ENCODE assay signal across 9 cellular contexts in the genomic region with DNA sequence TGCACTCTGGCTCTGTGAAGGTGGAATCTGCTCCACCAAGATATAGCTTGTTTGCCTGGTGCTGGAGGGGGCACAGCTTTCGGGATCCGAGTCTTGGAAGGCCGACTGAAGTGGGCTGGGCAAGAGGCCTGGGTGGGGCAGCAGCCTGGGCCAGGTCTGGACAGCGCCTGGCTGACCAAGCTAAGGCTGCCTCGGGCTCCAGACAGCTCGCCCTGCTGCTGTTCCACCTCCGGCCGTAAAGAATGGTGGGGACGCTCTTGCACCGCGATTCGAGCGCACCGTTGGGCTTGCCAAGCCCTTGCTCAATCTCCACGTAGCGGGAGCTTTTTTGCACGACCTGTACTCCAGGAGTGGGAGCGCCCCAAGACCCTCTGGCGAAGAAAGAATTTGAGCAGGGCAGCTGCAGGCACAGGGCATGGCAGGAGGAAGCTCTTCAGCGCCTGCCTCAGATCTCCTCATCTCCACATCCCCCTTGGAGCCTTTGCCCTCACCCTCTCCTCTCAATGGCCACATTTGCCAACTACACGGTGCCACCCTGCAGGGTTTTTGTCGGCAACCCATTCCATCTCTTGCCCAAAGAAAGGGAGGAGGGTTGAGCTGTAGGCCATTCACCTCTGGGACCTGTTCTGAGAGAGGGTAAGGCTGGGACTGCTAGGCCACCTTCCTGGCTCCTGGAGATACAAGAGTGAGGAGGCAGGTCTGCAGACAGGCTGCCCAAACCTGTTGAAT. TPM values are rescaled to one million over a fixed set of nuclear protein-coding genes. Genes with fewer than 3 reads are reported as not detected.
DNase-seq lines count a peak whose midpoint lies in the region; ATAC-seq, FAIRE-seq and TF ChIP-seq lines count a peak whose summit lies in the region.
"Had no signal": no experiment of that assay in that cellular context is flagged by ENCODE, and none has a peak within 500 bp of the region (broad histone marks: within the 10 kb centered on the region; RNA-seq: fewer than 3 reads in every experiment).

No MANE protein-coding gene starts in this region.

- CTCF ChIA-PET in SK-N-SH (lab: Yijun Ruan, JAX) = interaction anchor here (0.6 to 5.2 kb wide), 23 partner anchors 9 to 1068 kb away, joined by 3 to 55 read pairs (median 4); no protein-coding TSS in a partner anchor

- no peak for TF ChIP-seq EP300 in SK-N-SH (IDR thresholded peaks at IDR 0.05; ENCODE audit: borderline replicate concordance in 1 of 2, low read depth in 1 of 2, low read length in 1 of 2)

- FAIRE-seq in HTR-8/SVneo (lab: Jason Lieb, UNC) = no peak

- DNase-seq in GM03348 (ENCODE audit: low spot score) = peak; percentile 74
- peak; percentile 35 for DNase-seq in HTR-8/SVneo (ENCODE audit: insufficient read length, low spot score)
- DNase-seq in SK-N-SH = peak; percentile 64
- DNase-seq in fibroblast of lung (ENCODE audit: low read depth in 2 of 2) = peak; percentile 17 to 58
- no peak for DNase-seq in omental fat pad (ENCODE audit: low spot score)
- no peak for DNase-seq in effector CD8-positive, alpha-beta T cell (lab: John Stamatoyannopoulos, UW)
- DNase-seq in activated effector memory CD4-positive, alpha-beta T cell treated with Interleukin-2 at 50 U/mL for 16 hours = no peak
- DNase-seq: activated B cell treated with CpG ODN at 0.5 μM for 24 hours had no signal

- POLR2A ChIA-PET in SK-N-SH (lab: Yijun Ruan, JAX) = no interaction called here

- H3K27ac ChIP-seq in SK-N-SH (ENCODE audit: low read depth in 2 of 2, low read length in 1 of 2) (no peak overlapping the region), fibroblast of lung (ENCODE audit: insufficient read depth, low read length) (no peak overlapping the region)

- H3K9me3 ChIP-seq in SK-N-SH = no peaks in the 10 kb centered on the region
- no peaks in the 10 kb centered on the region for H3K9me3 ChIP-seq in fibroblast of lung (ENCODE audit: control insufficient read depth, insufficient read depth, low read depth, low read length)

- TF ChIP-seq CTCF in SK-N-SH (IDR thresholded peaks at IDR 0.05) (peak; percentile 86), fibroblast of lung (conservative IDR thresholded peaks at IDR 0.05 in 1 of 2, IDR thresholded peaks at IDR 0.05 in 1 of 2; ENCODE audit: low read depth in 1 of 2, low read length in 2 of 2) (peak; percentile 54 to 70), omental fat pad (IDR thresholded peaks at IDR 0.05) (peak in 1 of 3 donors; percentile 48)

- H3K9me2 ChIP-seq in SK-N-SH = no peaks in the 10 kb centered on the region

- H3K4me2 ChIP-seq in SK-N-SH (peak overlapping the region; percentile 53; the same call in 1 of the 2 replicates), fibroblast of lung (ENCODE audit: extremely low read depth, insufficient read depth, low read length) (no peak overlapping the region)

- H3K9ac ChIP-seq in SK-N-SH (no peak overlapping the region), fibroblast of lung (ENCODE audit: insufficient read depth, low read length) (no peak overlapping the region)

- H3K4me3 ChIP-seq in SK-N-SH (ENCODE audit: low read depth in 2 of 2, low read length in 1 of 2) = peak overlapping the region in 1 of 2 experiments; percentile 13; a peak in 1 of 4 replicates
- no peak overlapping the region for H3K4me3 ChIP-seq in fibroblast of lung (replicated peaks in 1 of 4; ENCODE audit: control extremely low read depth in 1 of 4, insufficient read depth in 1 of 4, low read depth in 3 of 4, low read length in 4 of 4)

- WGBS in SK-N-SH (ENCODE audit: low lambda C conversion rate) = 2% methylated on average over 10 of the region's 22 CpGs

- H2AFZ ChIP-seq in SK-N-SH (ENCODE audit: low read depth) (peak overlapping the region; percentile 47), fibroblast of lung (ENCODE audit: low read length) (no peak overlapping the region)

- H3K36me3 ChIP-seq in SK-N-SH (replicated peaks in 1 of 2; ENCODE audit: control insufficient read depth in 1 of 2, insufficient read depth in 2 of 2, low read length in 1 of 2) = no peaks in the 10 kb centered on the region
- H3K36me3 ChIP-seq in fibroblast of lung (ENCODE audit: control insufficient read depth, insufficient read depth, low read length) = no peaks in the 10 kb centered on the region

- H3K4me1 ChIP-seq in SK-N-SH (ENCODE audit: control insufficient read depth in 1 of 2, insufficient read depth in 2 of 2, low read depth in 1 of 2, low read length in 1 of 2) = no peaks in the 10 kb centered on the region
- H3K4me1 ChIP-seq in fibroblast of lung (ENCODE audit: control insufficient read depth, extremely low read depth, insufficient read depth, low read length) = no peaks in the 10 kb centered on the region

- peaks cover 35% of the 10 kb centered on the region; the same call in 1 of the 2 replicates for H3K27me3 ChIP-seq in SK-N-SH (ENCODE audit: insufficient read depth)
- no peaks in the 10 kb centered on the region for H3K27me3 ChIP-seq in fibroblast of lung (ENCODE audit: control insufficient read depth, insufficient read depth, low read length)

- no peaks in the 10 kb centered on the region for H3F3A ChIP-seq in SK-N-SH (replicated peaks; ENCODE audit: insufficient read depth)

- peak; percentile 78 for ATAC-seq in GM19438 (IDR thresholded peaks at IDR 0.05; ENCODE audit: low read depth, unreplicated experiment)
- ATAC-seq in omental fat pad (ENCODE audit: low FRiP score) = peak; percentile 88

- peak; percentile 74 for TF ChIP-seq RAD21 in SK-N-SH (IDR thresholded peaks at IDR 0.05; ENCODE audit: low read length)

- H3K79me2 ChIP-seq in SK-N-SH (ENCODE audit: insufficient read depth) (no peaks in the 10 kb centered on the region), fibroblast of lung (ENCODE audit: control insufficient read depth, insufficient read depth, low read length) (no peaks in the 10 kb centered on the region)

- H4K20me1 ChIP-seq in SK-N-SH (ENCODE audit: insufficient read depth) (no peaks in the 10 kb centered on the region), fibroblast of lung (ENCODE audit: control insufficient read depth, extremely low read depth, insufficient read depth, low read length) (no peaks in the 10 kb centered on the region)

TF ChIP-seq in SK-N-SH, 30 proteins besides CTCF, POLR2A, EP300 and RAD21 (continues in another document):
- TF ChIP-seq SMC3 (IDR thresholded peaks at IDR 0.05; ENCODE audit: low read depth, low read length) (peak; percentile 70), REST (IDR thresholded peaks at IDR 0.05; ENCODE audit: low read depth, low read length) (peak; percentile 88), NFIC (IDR thresholded peaks at IDR 0.05; ENCODE audit: borderline replicate concordance) (0 out of 2 replicates have a peak, but pooled peaks have one; percentile 24), USF1 (IDR thresholded peaks at IDR 0.05; ENCODE audit: borderline replicate concordance, low read depth) (no peak)

RNA-seq across cellular contexts. Expression of gene CNGA2, which starts 18.9 kb away (rescaled TPM):
- polyA plus RNA-seq in SK-N-SH (2012; rRNA removed) (not detected in 2 replicates), fibroblast of lung (not detected in 2 replicates)
- not detected in 2 replicates for polyA plus RNA-seq in SK-N-SH (2012; cell fraction: cytosol; rRNA removed)
- not detected in 2 replicates for polyA plus RNA-seq in SK-N-SH (2012; cell fraction: nucleus; rRNA removed)
- total RNA-seq in fibroblast of lung (not detected in 2 replicates), omental fat pad (not detected)
- not detected in 2 replicates for polyA plus RNA-seq in fibroblast of lung (2012)
- not detected in 2 replicates for polyA minus RNA-seq in fibroblast of lung (ENCODE audit: low replicate concordance)
- total RNA-seq: activated B cell treated with CpG ODN at 0.5 μM for 24 hours had no signal

RNA-seq across cellular contexts. Expression of gene FATE1, which starts 37.6 kb away (rescaled TPM):
- polyA plus RNA-seq in SK-N-SH (2012; rRNA removed) (not detected in 2 replicates), fibroblast of lung (not detected in 2 replicates)
- polyA plus RNA-seq in SK-N-SH (2012; cell fraction: cytosol; rRNA removed) = not detected in 2 replicates
- polyA plus RNA-seq in SK-N-SH (2012; cell fraction: nucleus; rRNA removed) = not detected in 2 replicates
- total RNA-seq in fibroblast of lung (not detected in 2 replicates), omental fat pad (not detected)
- polyA plus RNA-seq in fibroblast of lung (2012) = not detected in 2 replicates
- polyA minus RNA-seq in fibroblast of lung (ENCODE audit: low replicate concordance) = not detected in 2 replicates
- total RNA-seq: activated B cell treated with CpG ODN at 0.5 μM for 24 hours had no signal

RNA-seq across cellular contexts. Expression of gene PRRG3, which starts 58.2 kb away (rescaled TPM):
- not detected in 2 replicates for polyA plus RNA-seq in SK-N-SH (2012; rRNA removed)
- not detected in 2 replicates for polyA plus RNA-seq in SK-N-SH (2012; cell fraction: cytosol; rRNA removed)
- polyA plus RNA-seq in SK-N-SH (2012; cell fraction: nucleus; rRNA removed) = not detected in 2 replicates
- 0.66 and 1.0 TPM in 2 replicates for total RNA-seq in fibroblast of lung
- 0.03 TPM in 1 of 2 replicates, not detected in the other for polyA plus RNA-seq in fibroblast of lung
- polyA plus RNA-seq in fibroblast of lung (2012) = not detected in 2 replicates
- polyA minus RNA-seq in fibroblast of lung (ENCODE audit: low replicate concordance) = not detected in 2 replicates
- 1 to 10 TPM in 2 of 4 donors, under 1 TPM in 1, not detected in 1; 0.06 to 1.3 (median 1.2) TPM for total RNA-seq in omental fat pad
- total RNA-seq: activated B cell treated with CpG ODN at 0.5 μM for 24 hours had no signal

Comparison
In these comparisons a context has a peak if more than half of its experiments do, and no peak if none do; other contexts are left out.
1. DNase-seq: peak in GM03348 (single experiment), HTR-8/SVneo (single experiment), SK-N-SH (single experiment) and fibroblast of lung (2 of 2); none in omental fat pad (single experiment), effector CD8-positive, alpha-beta T cell (single experiment) and activated effector memory CD4-positive, alpha-beta T cell treated with Interleukin-2 at 50 U/mL for 16 hours (single experiment).